Comparison of ENCODE assay signal across 1 cellular context in genomic region chr2:215436705-215437570, GRCh38.
TF ChIP-seq lines count a peak whose summit lies in the region.

No MANE protein-coding gene starts in this region.

TF ChIP-seq in K562, 482 proteins besides CTCF, POLR2A, EP300 and RAD21 (continued from another document):
- TF ChIP-seq SPI1 (IDR thresholded peaks at IDR 0.05; ENCODE audit: borderline replicate concordance, low read depth, low read length): no peak
- no peak for TF ChIP-seq KDM2B (CRISPR knock-in tag; IDR thresholded peaks at IDR 0.05)
